19 cellular contexts compared by ENCODE assay signal in genomic region chr4:61555789-61556188, GRCh38.
A peak's percentile ranks its signal among the peaks of the same experiment; 100 is the strongest.
DNase-seq lines count a peak whose midpoint lies in the region; ATAC-seq and TF ChIP-seq lines count a peak whose summit lies in the region.
"Had no signal": no experiment of that assay in that cellular context is flagged by ENCODE, and none has a peak within 500 bp of the region (broad histone marks: within the 10 kb centered on the region; RNA-seq: fewer than 3 reads in every experiment).

No MANE protein-coding gene starts in this region.

- H3K4me3 ChIP-seq in choroid plexus epithelial cell (ENCODE audit: low read depth, low read length) = no peak overlapping the region
- H3K4me3 ChIP-seq: A549, pancreas had no signal

- intact Hi-C loops in Right ventricle myocardium superior (cut with DNase I) (no loop called here), cardiac septum (cut with DNase I) (no loop called here)

- no peaks in the 10 kb centered on the region for H3K27me3 Mint-ChIP-seq in type B pancreatic cell
- H3K27me3 Mint-ChIP-seq: effector memory CD8-positive, alpha-beta T cell had no signal

- H3K4me3 Mint-ChIP-seq in type B pancreatic cell = peak overlapping the region; percentile 23
- H3K4me3 Mint-ChIP-seq: activated T-helper 1 cell treated with anti-CD3 and anti-CD28 coated beads, Interleukin-12 subunit alpha, Interleukin-12 subunit beta, Interleukin-2, Interleukin-4 antibody, amounts not matched to agents 30 ng/mL and 10 ng/mL and 1 ng/mL, durations not matched to agents 14 hours and 24 hours and 36 hours; effector memory CD8-positive, alpha-beta T cell had no signal

- H3K36me3 Mint-ChIP-seq in type B pancreatic cell = no peaks in the 10 kb centered on the region

- no peaks in the 10 kb centered on the region for H3K9me3 Mint-ChIP-seq in type B pancreatic cell
- H3K9me3 Mint-ChIP-seq: activated T-helper 1 cell treated with anti-CD3 and anti-CD28 coated beads, Interleukin-12 subunit alpha, Interleukin-12 subunit beta, Interleukin-2, Interleukin-4 antibody, amounts not matched to agents 30 ng/mL and 10 ng/mL and 1 ng/mL, durations not matched to agents 14 hours and 24 hours and 36 hours had no signal

- no peak for TF ChIP-seq CTCF in choroid plexus epithelial cell (conservative IDR thresholded peaks at IDR 0.05; ENCODE audit: low read depth, low read length)
- no peak for TF ChIP-seq CTCF in type B pancreatic cell (conservative IDR thresholded peaks at IDR 0.05)

- H3K27ac Mint-ChIP-seq in type B pancreatic cell = peak overlapping the region; percentile 87
- H3K27ac Mint-ChIP-seq: activated T-helper 1 cell treated with anti-CD3 and anti-CD28 coated beads, Interleukin-12 subunit alpha, Interleukin-12 subunit beta, Interleukin-2, Interleukin-4 antibody, amounts not matched to agents 30 ng/mL and 10 ng/mL and 1 ng/mL, durations not matched to agents 14 hours and 24 hours and 36 hours; effector memory CD8-positive, alpha-beta T cell had no signal

- peak; percentile 78 for ATAC-seq in Right ventricle myocardium superior (ENCODE audit: poor library complexity)
- ATAC-seq: effector memory CD8-positive, alpha-beta T cell had no signal

- peaks cover 16% of the 10 kb centered on the region for H3K4me1 Mint-ChIP-seq in type B pancreatic cell (ENCODE audit: unreplicated experiment)

- no peak for DNase-seq in Right ventricle myocardium superior
- no peak for DNase-seq in cardiac septum (ENCODE audit: low spot score)
- peak; percentile 87 for DNase-seq in choroid plexus epithelial cell (ENCODE audit: low read depth)
- peak; percentile 36 for DNase-seq in kidney tubule cell (ENCODE audit: low spot score)
- DNase-seq in type B pancreatic cell (ENCODE audit: extremely low spot score, unreplicated experiment) = no peak
- no peak for DNase-seq in COLO668 (lab: John Stamatoyannopoulos, UW; ENCODE audit: unreplicated experiment)
- no peak for DNase-seq in SHP77 (lab: John Stamatoyannopoulos, UW)
- DNase-seq in SK-N-DZ (ENCODE audit: low spot score) = no peak
- DNase-seq: activated CD4-positive, alpha-beta T cell treated with anti-CD3 and anti-CD28 coated beads for 4 hours; aorta; effector memory CD8-positive, alpha-beta T cell; head of caudate nucleus; mammary epithelial cell; NCI-H1694 treated with DMSO at 0.1 percent for 48 hours; NCI-H82; pancreas; stimulated activated CD4-positive, alpha-beta T cell treated with anti-CD3 and anti-CD28 coated beads, Interleukin-15, amount 100 ng/mL, for 24 hours had no signal

Comparison
In these comparisons a context has a peak if more than half of its experiments do, and no peak if none do; other contexts are left out.
1. DNase-seq: peak in choroid plexus epithelial cell (single experiment) and kidney tubule cell (single experiment); none in Right ventricle myocardium superior (single experiment), cardiac septum (single experiment), type B pancreatic cell (single experiment), COLO668 (single experiment), SHP77 (0 of 2) and SK-N-DZ (single experiment).